In genomic region chr7:80136276-80137045, GRCh38 we compare ENCODE assay signal across 8 cellular contexts. TPM values are rescaled to one million over a fixed set of nuclear protein-coding genes. Genes with fewer than 3 reads are reported as not detected.
DNase-seq lines count a peak whose midpoint lies in the region; ATAC-seq and TF ChIP-seq lines count a peak whose summit lies in the region.

No MANE protein-coding gene starts in this region.

- peaks cover 52% of the 10 kb centered on the region for H3K4me1 ChIP-seq in left ventricle myocardium inferior

- H4K20me1 ChIP-seq in neural cell (ENCODE audit: insufficient read depth): no peaks in the 10 kb centered on the region

- TF ChIP-seq CTCF in left ventricle myocardium inferior (IDR thresholded peaks at IDR 0.05; ENCODE audit: borderline replicate concordance) (no peak), dorsolateral prefrontal cortex (IDR thresholded peaks at IDR 0.05 in 54 of 56, conservative IDR thresholded peaks at IDR 0.05 in 2 of 56; ENCODE audit: low read depth in 1 of 56, partially characterized antibody in 56 of 56) (peak in 1 of 56 donors; percentile 5), neural cell (IDR thresholded peaks at IDR 0.05; ENCODE audit: poor library complexity, severe bottlenecking) (no peak)

- H3K9me3 ChIP-seq in left ventricle myocardium inferior (replicated peaks) (peaks cover 2% of the 10 kb centered on the region), MG63 (no peaks in the 10 kb centered on the region), neural cell (ENCODE audit: low read length) (no peaks in the 10 kb centered on the region)

- no peak for ATAC-seq in Right ventricle myocardium superior (ENCODE audit: poor library complexity)

- H3K79me2 ChIP-seq in neural cell (replicated peaks; ENCODE audit: insufficient read depth, low read length): peaks cover 41% of the 10 kb centered on the region

- peak overlapping the region; percentile 43 for H2AFZ ChIP-seq in neural cell (ENCODE audit: low read depth, low read length)

- no peaks in the 10 kb centered on the region for H3K9me2 ChIP-seq in neural cell (ENCODE audit: insufficient read depth, low read length)

- no peaks in the 10 kb centered on the region for H3K27me3 ChIP-seq in left ventricle myocardium inferior (ENCODE audit: low read depth)
- H3K27me3 ChIP-seq in MG63: no peaks in the 10 kb centered on the region
- no peaks in the 10 kb centered on the region for H3K27me3 ChIP-seq in dorsolateral prefrontal cortex
- no peaks in the 10 kb centered on the region for H3K27me3 ChIP-seq in neural cell (ENCODE audit: insufficient read depth, low read depth, low read length)

- intact Hi-C loops in left ventricle myocardium inferior (cut with micrococcal nuclease) (no loop called here), Right ventricle myocardium superior (cut with DNase I) (loop anchor here (10.0 kb wide), 1 partner anchor 138 kb away; no protein-coding TSS in a partner anchor), dorsolateral prefrontal cortex (cut with DNase I) (loop anchor here in 1 of 2 donors (5.0 kb wide), 1 partner anchor 51 kb away; no protein-coding TSS in a partner anchor)

- H3K36me3 ChIP-seq in left ventricle myocardium inferior (no peaks in the 10 kb centered on the region), MG63 (no peaks in the 10 kb centered on the region), neural cell (ENCODE audit: insufficient read depth, low read length) (no peaks in the 10 kb centered on the region)

- H3F3A ChIP-seq in neural cell (ENCODE audit: insufficient read depth, low read length, poor library complexity, severe bottlenecking): peaks cover 7% of the 10 kb centered on the region

- peak overlapping the region; percentile 90 for H3K27ac ChIP-seq in left ventricle myocardium inferior (replicated peaks)
- H3K27ac ChIP-seq in dorsolateral prefrontal cortex: peak overlapping the region; percentile 90 to 100 (median 99)
- peak overlapping the region; percentile 29 for H3K27ac ChIP-seq in neural cell (ENCODE audit: low read length)

- peak overlapping the region; percentile 64 for H3K4me2 ChIP-seq in neural cell (ENCODE audit: low read length)

- TF ChIP-seq RAD21 in neural cell (conservative IDR thresholded peaks at IDR 0.05): no peak

- H3K9ac ChIP-seq in neural cell (ENCODE audit: low read length): peak overlapping the region; percentile 81

- no peak for TF ChIP-seq EP300 in neural cell (conservative IDR thresholded peaks at IDR 0.05; ENCODE audit: poor library complexity, severe bottlenecking)

- no peak for DNase-seq in left ventricle myocardium inferior
- no peak for DNase-seq in Right ventricle myocardium superior
- no peak for DNase-seq in MG63
- DNase-seq in dorsolateral prefrontal cortex: no peak
- DNase-seq in midbrain (lab: John Stamatoyannopoulos, UW): no peak
- DNase-seq in NCI-H524 treated with DMSO at 0.1 percent for 48 hours (lab: John Stamatoyannopoulos, UW): no peak
- DNase-seq in stimulated activated naive CD4-positive, alpha-beta T cell (lab: John Stamatoyannopoulos, UW): no peak

- peak overlapping the region; percentile 95 for H3K4me3 ChIP-seq in left ventricle myocardium inferior
- peak overlapping the region; percentile 76 for H3K4me3 ChIP-seq in MG63
- peak overlapping the region; percentile 69 to 99 (median 93) for H3K4me3 ChIP-seq in dorsolateral prefrontal cortex
- H3K4me3 ChIP-seq in neural cell (ENCODE audit: low read length): peak overlapping the region; percentile 93

TF ChIP-seq in neural cell, 6 proteins besides CTCF, POLR2A, EP300 and RAD21:
- TF ChIP-seq REST (IDR thresholded peaks at IDR 0.05; ENCODE audit: borderline replicate concordance) (no peak), MXI1 (conservative IDR thresholded peaks at IDR 0.05; ENCODE audit: poor library complexity, severe bottlenecking) (no peak), EZH2 (IDR thresholded peaks at IDR 0.05; ENCODE audit: borderline replicate concordance, insufficient read depth, low read length, poor library complexity, severe bottlenecking) (no peak), TAF1 (IDR thresholded peaks at IDR 0.05; ENCODE audit: low read depth) (no peak), SMC3 (conservative IDR thresholded peaks at IDR 0.05; ENCODE audit: poor library complexity) (no peak), POLR2AphosphoS5 (IDR thresholded peaks at IDR 0.05) (no peak)

RNA-seq across cellular contexts. Expression of gene GNAI1, which starts 1.8 kb away (rescaled TPM):
- 14.5 TPM for total RNA-seq in left ventricle myocardium inferior
- 11.3 TPM for total RNA-seq in Right ventricle myocardium superior
- total RNA-seq in MG63 (2014; rRNA removed; shearing (Covaris generic); ENCODE audit: low replicate concordance): 8.8 and 13.8 TPM in 2 replicates
- 100 to 1,000 TPM in 61 of 120 experiments, 10 to 100 TPM in 59; 23.9 to 223 (median 101) TPM for total RNA-seq in dorsolateral prefrontal cortex
- polyA plus RNA-seq in neural cell: 69.3 and 71.2 TPM in 2 replicates
- 75.7 and 106 TPM in 2 replicates for polyA minus RNA-seq in neural cell

Comparison
In these comparisons a context has a peak if more than half of its experiments do, and no peak if none do; other contexts are left out.
1. H3K27ac ChIP-seq: peak in every context shown above with its lines; median percentile 99 in dorsolateral prefrontal cortex; 90 in left ventricle myocardium inferior; 29 in neural cell.